20 cellular contexts compared by ENCODE assay signal in genomic region chr5:14060218-14060617, GRCh38.
DNase-seq lines count a peak whose midpoint lies in the region; ATAC-seq and TF ChIP-seq lines count a peak whose summit lies in the region.
"Had no signal": no experiment of that assay in that cellular context is flagged by ENCODE, and none has a peak within 500 bp of the region (broad histone marks: within the 10 kb centered on the region; RNA-seq: fewer than 3 reads in every experiment).

No MANE protein-coding gene starts in this region.

- H3K4me1 ChIP-seq in mammary epithelial cell (ENCODE audit: insufficient read depth, low read length): peaks cover 23% of the 10 kb centered on the region
- 0 out of 2 replicates have a peak, but pooled peaks cover 3% of the 10 kb centered on the region for H3K4me1 ChIP-seq in PC-3 (ENCODE audit: insufficient read depth, low read length)
- H3K4me1 ChIP-seq in mucosa of descending colon (ENCODE audit: low read depth): no peaks in the 10 kb centered on the region
- H3K4me1 ChIP-seq: BLaER1, Caco-2, HAP-1 had no signal

- H3K9me2 ChIP-seq in PC-3 (replicated peaks; ENCODE audit: low read length): no peaks in the 10 kb centered on the region

- no peaks in the 10 kb centered on the region for H3K27me3 ChIP-seq in mammary epithelial cell (ENCODE audit: insufficient read depth, low read length)
- no peaks in the 10 kb centered on the region for H3K27me3 ChIP-seq in PC-3 (ENCODE audit: low read length)
- H3K27me3 ChIP-seq: BLaER1 had no signal

- POLR2A ChIA-PET in MCF 10A (lab: Yijun Ruan, JAX) (no interaction called here), PC-3 (lab: Charles Lee; ENCODE audit: unreplicated experiment) (no interaction called here)

- CTCF ChIA-PET in MCF 10A (lab: Yijun Ruan, JAX) (no interaction called here), mammary epithelial cell (lab: Charles Lee; ENCODE audit: low non-redundant PET) (no interaction called here), PC-3 (lab: Charles Lee) (no interaction called here)

- H3K27ac ChIP-seq in mammary epithelial cell (ENCODE audit: insufficient read depth, low read depth, low read length) (no peak overlapping the region), PC-3 (ENCODE audit: low read length) (peak overlapping the region; percentile 12; the same call in 1 of the 2 replicates)
- H3K27ac ChIP-seq: 22Rv1, BLaER1, C4-2B had no signal

- TF ChIP-seq CTCF in MCF 10A (IDR thresholded peaks at IDR 0.05; ENCODE audit: unreplicated experiment) (no peak), mammary epithelial cell (conservative IDR thresholded peaks at IDR 0.05 in 1 of 2, IDR thresholded peaks at IDR 0.05 in 1 of 2; ENCODE audit: extremely low read depth in 1 of 2, insufficient read depth in 1 of 2, low read depth in 1 of 2, low read length in 2 of 2) (no peak), PC-3 (conservative IDR thresholded peaks at IDR 0.05; ENCODE audit: low read depth, low read length) (no peak), fibroblast of villous mesenchyme (IDR thresholded peaks at IDR 0.05; ENCODE audit: insufficient read depth, low read depth, low read length) (no peak), mucosa of descending colon (IDR thresholded peaks at IDR 0.05) (no peak)

- intact Hi-C loops in MCF 10A (cut with micrococcal nuclease): no loop called here
- intact Hi-C loops in mammary epithelial cell (cut with micrococcal nuclease): no loop called here
- intact Hi-C loops in PC-3 (cut with micrococcal nuclease): no loop called here
- intact Hi-C loops in mucosa of descending colon (cut with DNase I, micrococcal nuclease): no loop called here
- intact Hi-C loops in left ventricle myocardium superior (cut with micrococcal nuclease): no loop called here

- H3K4me3 Mint-ChIP-seq in MCF 10A (ENCODE audit: unreplicated experiment): no peak overlapping the region
- H3K4me3 Mint-ChIP-seq: B cell; CD4-positive, CD25-positive, alpha-beta regulatory T cell; CD8-positive, alpha-beta T cell; HFFc6 had no signal

- H4K20me1 ChIP-seq in mammary epithelial cell (ENCODE audit: insufficient read depth, low read length): no peaks in the 10 kb centered on the region
- no peaks in the 10 kb centered on the region for H4K20me1 ChIP-seq in PC-3 (ENCODE audit: low read length)
- H4K20me1 ChIP-seq: BLaER1 had no signal

- H3K9me3 ChIP-seq in mammary epithelial cell (replicated peaks; ENCODE audit: insufficient read depth, low read length) (no peaks in the 10 kb centered on the region), PC-3 (ENCODE audit: low read length) (no peaks in the 10 kb centered on the region), mucosa of descending colon (no peaks in the 10 kb centered on the region)
- H3K9me3 ChIP-seq: BLaER1, HAP-1 had no signal

- 100% methylated on average over 3 of the region's 3 CpGs for WGBS in mammary epithelial cell (ENCODE audit: low coverage, missing lambda C conversion rate)

- no peaks in the 10 kb centered on the region for H3K27me3 Mint-ChIP-seq in MCF 10A (ENCODE audit: insufficient read depth, unreplicated experiment)
- H3K27me3 Mint-ChIP-seq: CD4-positive, CD25-positive, alpha-beta regulatory T cell had no signal

- no peak overlapping the region for H3K4me3 ChIP-seq in mammary epithelial cell (replicated peaks in 1 of 3; ENCODE audit: insufficient read depth in 1 of 3, low read depth in 2 of 3, low read length in 3 of 3)
- H3K4me3 ChIP-seq in PC-3 (ENCODE audit: low read length): no peak overlapping the region
- no peak overlapping the region for H3K4me3 ChIP-seq in fibroblast of villous mesenchyme (ENCODE audit: low read depth, low read length)
- no peak overlapping the region for H3K4me3 ChIP-seq in mucosa of descending colon
- H3K4me3 ChIP-seq: BLaER1, HAP-1 had no signal

- no TSS peak for BruUV-seq in MCF 10A (replicated peaks; lab: Mats Ljungman, UMichigan)
- no TSS peak for BruUV-seq in mammary epithelial cell (replicated peaks; lab: Mats Ljungman, UMichigan)
- BruUV-seq in PC-3 (replicated peaks; lab: Mats Ljungman, UMichigan): no TSS peak

- no peaks in the 10 kb centered on the region for H3K4me1 Mint-ChIP-seq in MCF 10A (ENCODE audit: insufficient read depth, unreplicated experiment)
- H3K4me1 Mint-ChIP-seq: B cell; CD4-positive, CD25-positive, alpha-beta regulatory T cell had no signal

- in situ Hi-C loops in mammary epithelial cell (cut with MboI; ENCODE audit: low sequenced_read_pairs in 2 of 2): no loop called here

- no peaks in the 10 kb centered on the region for H3K36me3 ChIP-seq in mammary epithelial cell (ENCODE audit: insufficient read depth, low read length)
- H3K36me3 ChIP-seq in PC-3 (ENCODE audit: low read depth, low read length): no peaks in the 10 kb centered on the region
- no peaks in the 10 kb centered on the region for H3K36me3 ChIP-seq in mucosa of descending colon (ENCODE audit: low read depth)
- H3K36me3 ChIP-seq: BLaER1, HAP-1 had no signal

- H3K4me2 ChIP-seq in mammary epithelial cell (ENCODE audit: insufficient read depth, low read depth, low read length) (no peak overlapping the region), PC-3 (ENCODE audit: low read length) (no peak overlapping the region)
- H3K4me2 ChIP-seq: BLaER1 had no signal

- dilution Hi-C loops in mammary epithelial cell (cut with HindIII; ENCODE audit: low sequenced_read_pairs): loop anchor here (5.0 kb wide), 1 partner anchor 87 kb away; no protein-coding TSS in a partner anchor

- H3K79me2 ChIP-seq in mammary epithelial cell (ENCODE audit: insufficient read depth, low read length): no peaks in the 10 kb centered on the region
- H3K79me2 ChIP-seq in PC-3 (ENCODE audit: low read length): no peaks in the 10 kb centered on the region

- ATAC-seq in PC-3: no peak
- peak; percentile 46 for ATAC-seq in mucosa of descending colon
- ATAC-seq in left ventricle myocardium superior: no peak
- ATAC-seq: CD8-positive, alpha-beta T cell had no signal

- peaks cover 9% of the 10 kb centered on the region for H3K9me3 Mint-ChIP-seq in MCF 10A (ENCODE audit: unreplicated experiment)
- H3K9me3 Mint-ChIP-seq: CD8-positive, alpha-beta T cell; HFFc6 had no signal

- no peak overlapping the region for H3K27ac Mint-ChIP-seq in MCF 10A (ENCODE audit: low read depth, unreplicated experiment)
- H3K27ac Mint-ChIP-seq: B cell; CD4-positive, CD25-positive, alpha-beta regulatory T cell; CD8-positive, alpha-beta T cell; HFFc6 had no signal

- no peaks in the 10 kb centered on the region for H3F3A ChIP-seq in PC-3 (ENCODE audit: low read length, unreplicated experiment)

- H3K9ac ChIP-seq in mammary epithelial cell (ENCODE audit: insufficient read depth, low read length) (no peak overlapping the region), PC-3 (ENCODE audit: low read length) (no peak overlapping the region)
- H3K9ac ChIP-seq: BLaER1 had no signal

- H2AFZ ChIP-seq in mammary epithelial cell (ENCODE audit: low read depth, low read length): no peak overlapping the region
- H2AFZ ChIP-seq in PC-3 (ENCODE audit: low read length): no peak overlapping the region

- H3K36me3 Mint-ChIP-seq in MCF 10A (ENCODE audit: insufficient read depth, unreplicated experiment): no peaks in the 10 kb centered on the region
- H3K36me3 Mint-ChIP-seq: CD4-positive, CD25-positive, alpha-beta regulatory T cell; CD8-positive, alpha-beta T cell had no signal

- DNase-seq in MCF 10A (ENCODE audit: unreplicated experiment) (peak; percentile 16), mammary epithelial cell (no peak), PC-3 (no peak), fibroblast of villous mesenchyme (ENCODE audit: low read depth) (peak; percentile 69), mucosa of descending colon (no peak), NCI-H526 treated with DMSO at 0.1 percent for 48 hours (lab: John Stamatoyannopoulos, UW) (no peak), left ventricle myocardium superior (no peak)
- no peak for DNase-seq in stimulated activated CD4-positive, alpha-beta T cell treated with anti-CD3 and anti-CD28 coated beads, Interleukin-15, amount 100 ng/mL, for 24 hours
- DNase-seq: Caco-2; CD4-positive, CD25-positive, alpha-beta regulatory T cell; CD8-positive, alpha-beta T cell; DMS153; DND-41; GOT3; HFFc6 had no signal

Comparison
In these comparisons a context has a peak if more than half of its experiments do, and no peak if none do; other contexts are left out.
1. DNase-seq: peak in MCF 10A (single experiment) and fibroblast of villous mesenchyme (single experiment); none in mammary epithelial cell (single experiment), PC-3 (single experiment), mucosa of descending colon (0 of 3), NCI-H526 treated with DMSO at 0.1 percent for 48 hours (single experiment), left ventricle myocardium superior (single experiment) and stimulated activated CD4-positive, alpha-beta T cell treated with anti-CD3 and anti-CD28 coated beads, Interleukin-15, amount 100 ng/mL, for 24 hours (single experiment).